Comparison of ENCODE assay signal across 1 cellular context in the genomic region with DNA sequence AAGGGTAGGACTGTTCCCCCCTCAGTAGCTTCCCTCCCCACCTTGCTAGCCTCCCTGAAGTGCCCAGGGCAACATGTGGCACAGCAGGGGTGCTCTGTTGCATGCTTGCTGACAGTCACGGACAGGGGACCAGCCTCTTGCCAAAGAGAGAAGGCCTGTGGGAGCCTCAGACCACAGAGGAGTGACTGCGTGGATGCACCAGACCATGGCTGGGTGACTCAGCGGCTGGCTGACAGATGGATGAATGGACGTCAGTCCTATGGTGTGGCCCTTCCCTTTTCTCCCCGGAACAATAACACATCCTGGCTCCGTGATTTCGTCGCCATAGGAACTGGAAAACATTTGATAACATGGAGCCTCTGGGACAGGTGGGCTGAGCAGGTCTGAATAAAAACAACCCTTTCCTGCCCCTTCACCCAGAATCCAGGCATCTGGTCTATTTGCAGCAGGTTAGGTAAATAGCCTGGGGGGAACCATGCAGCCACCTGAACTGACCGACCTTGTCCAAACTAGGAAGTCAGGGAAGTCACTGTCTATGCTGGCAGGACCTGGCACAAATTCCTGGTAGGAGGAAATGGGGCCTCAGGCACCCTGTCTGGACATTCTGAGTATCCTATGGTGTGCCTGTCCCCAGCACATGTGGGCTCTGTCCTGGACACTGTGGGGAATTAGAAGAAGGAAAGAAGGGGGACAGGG.
TF ChIP-seq lines count a peak whose summit lies in the region.

No MANE protein-coding gene starts in this region.

TF ChIP-seq in IMR-90, 13 proteins besides CTCF, POLR2A, EP300 and RAD21 (continued from another document):
- no peak for TF ChIP-seq MAZ (IDR thresholded peaks at IDR 0.05; ENCODE audit: borderline replicate concordance, low read depth, low read length)
- peak; percentile 39; the same call in 1 of the 2 replicates for TF ChIP-seq MXI1 (IDR thresholded peaks at IDR 0.05; ENCODE audit: borderline replicate concordance, low read depth, low read length)
- TF ChIP-seq CHD1 (IDR thresholded peaks at IDR 0.05; ENCODE audit: low read depth, low read length): no peak
- peak; percentile 96 for TF ChIP-seq FOS (IDR thresholded peaks at IDR 0.05; ENCODE audit: low read depth, low read length)
